Comparison of ENCODE assay signal across 9 cellular contexts in the genomic region with DNA sequence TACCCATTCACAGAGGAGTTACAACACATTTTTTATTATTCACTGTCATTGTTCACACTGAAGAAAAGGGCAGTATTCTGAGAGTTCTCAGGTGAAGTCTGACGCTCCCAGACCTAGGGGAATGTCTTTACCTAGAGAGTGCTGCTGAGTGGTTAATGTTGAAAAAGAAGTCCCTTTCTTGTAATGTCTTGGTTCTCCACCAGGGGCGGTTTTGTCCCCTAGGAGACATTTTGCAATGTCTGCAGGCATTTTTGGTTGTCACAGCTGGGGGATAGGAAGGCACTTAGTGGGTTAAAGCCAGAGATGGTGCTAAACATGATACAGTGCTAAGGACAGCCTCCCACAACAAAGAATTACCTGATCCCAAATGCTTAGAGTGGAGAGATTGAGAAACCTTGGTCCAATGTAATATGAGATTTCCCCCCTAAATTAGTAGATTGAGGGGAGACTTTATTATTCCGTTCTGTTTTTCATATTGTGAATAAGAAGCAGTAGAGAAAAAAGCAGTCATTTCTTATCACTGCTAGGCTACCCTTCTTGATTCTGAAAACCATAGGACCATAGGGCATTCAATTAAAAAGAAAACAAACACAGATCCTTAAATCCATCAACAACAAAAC. TPM values are rescaled to one million over a fixed set of nuclear protein-coding genes. Genes with fewer than 3 reads are reported as not detected.
DNase-seq lines count a peak whose midpoint lies in the region; ATAC-seq, FAIRE-seq and TF ChIP-seq lines count a peak whose summit lies in the region.
"Had no signal": no experiment of that assay in that cellular context is flagged by ENCODE, and none has a peak within 500 bp of the region (broad histone marks: within the 10 kb centered on the region; RNA-seq: fewer than 3 reads in every experiment).

No MANE protein-coding gene starts in this region.

- peaks cover 22% of the 10 kb centered on the region for H3K9me3 Mint-ChIP-seq in activated CD4-positive, alpha-beta memory T cell treated with anti-CD3 and anti-CD28 coated beads for 36 hours

- H3K27me3 Mint-ChIP-seq in activated CD4-positive, alpha-beta memory T cell treated with anti-CD3 and anti-CD28 coated beads for 36 hours, result no peaks in the 10 kb centered on the region

- no peaks in the 10 kb centered on the region for H3K9me3 ChIP-seq in HEK293 (ENCODE audit: control insufficient read depth, insufficient read depth, low read depth, low read length)

- H3K27ac ChIP-seq in HEK293 (ENCODE audit: extremely low read depth, low read depth, low read length), result no peak overlapping the region
- H3K27ac ChIP-seq: epithelial cell of prostate had no signal

- peak; percentile 25 for TF ChIP-seq CTCF in D721Med (IDR thresholded peaks at IDR 0.05; ENCODE audit: insufficient read depth, missing control alignments)
- peak; percentile 44 for TF ChIP-seq CTCF in HEK293 (tag by site-specific recombination; IDR thresholded peaks at IDR 0.05)

- DNase-seq in D721Med (ENCODE audit: insufficient read length, low spot score) (no peak), left kidney (ENCODE audit: low read depth, low spot score) (peak; percentile 76), sciatic nerve (ENCODE audit: low spot score) (no peak), KG1 (lab: John Stamatoyannopoulos, UW) (no peak)
- peak; percentile 37 for DNase-seq in activated CD4-positive, alpha-beta memory T cell treated with anti-CD3 and anti-CD28 coated beads for 36 hours

- H3K36me3 Mint-ChIP-seq in activated CD4-positive, alpha-beta memory T cell treated with anti-CD3 and anti-CD28 coated beads for 36 hours, result peaks cover 23% of the 10 kb centered on the region

- H3K4me3 ChIP-seq in HEK293 (ENCODE audit: low read depth, low read length), result no peak overlapping the region

- intact Hi-C loops in activated CD4-positive, alpha-beta memory T cell treated with anti-CD3 and anti-CD28 coated beads for 36 hours (cut with micrococcal nuclease), result no loop called here
- intact Hi-C loops in sciatic nerve (cut with DNase I), result no loop called here

- H3K27ac Mint-ChIP-seq in activated CD4-positive, alpha-beta memory T cell treated with anti-CD3 and anti-CD28 coated beads for 36 hours, result no peak overlapping the region

- CTCF ChIA-PET in HEK293 (lab: Yijun Ruan, JAX), result interaction anchor here (0.6 to 1.6 kb wide), 6 partner anchors 9 to 382 kb away, joined by 3 to 4 read pairs (median 3); no protein-coding TSS in a partner anchor
- CTCF ChIA-PET in activated CD4-positive, alpha-beta memory T cell treated with anti-CD3 and anti-CD28 coated beads for 36 hours (lab: Charles Lee), result interaction anchor here (1.0 kb wide), 1 partner anchor 9 kb away, joined by 5 read pairs; no protein-coding TSS in a partner anchor

- no peaks in the 10 kb centered on the region for H3K36me3 ChIP-seq in HEK293 (ENCODE audit: control insufficient read depth in 2 of 2, insufficient read depth in 1 of 2, low read length in 2 of 2)

- H3K4me1 ChIP-seq in HEK293 (ENCODE audit: control insufficient read depth, insufficient read depth, low read length), result peaks cover 15% of the 10 kb centered on the region

- POLR2A ChIA-PET in HEK293 (lab: Yijun Ruan, JAX), result no interaction called here
- POLR2A ChIA-PET in activated CD4-positive, alpha-beta memory T cell treated with anti-CD3 and anti-CD28 coated beads for 36 hours (lab: Charles Lee), result interaction anchor here (0.7 kb wide), 1 partner anchor 13 kb away, joined by 3 read pairs; a partner anchor contains a TSS

- no peak for ATAC-seq in sciatic nerve
- ATAC-seq in GM21717 (IDR thresholded peaks at IDR 0.05; ENCODE audit: unreplicated experiment), result no peak
- no peak for ATAC-seq in HG03520 (IDR thresholded peaks at IDR 0.05; ENCODE audit: unreplicated experiment)

- H3K4me1 Mint-ChIP-seq in activated CD4-positive, alpha-beta memory T cell treated with anti-CD3 and anti-CD28 coated beads for 36 hours (ENCODE audit: low read depth), result peaks cover 26% of the 10 kb centered on the region

- no peak overlapping the region for H3K4me3 Mint-ChIP-seq in activated CD4-positive, alpha-beta memory T cell treated with anti-CD3 and anti-CD28 coated beads for 36 hours

- no peak for FAIRE-seq in D721Med (lab: Jason Lieb, UNC)

TF ChIP-seq in HEK293, 187 proteins besides CTCF, POLR2A, EP300 and RAD21:
- TF ChIP-seq ZNF2 (tag by site-specific recombination; IDR thresholded peaks at IDR 0.05), result peak; percentile 47; the same call in 1 of the 2 replicates
- TF ChIP-seq ZNF10 (tag by site-specific recombination; IDR thresholded peaks at IDR 0.05), result no peak
- 0 out of 2 replicates have a peak, but pooled peaks have one; percentile 18 for TF ChIP-seq ZEB2 (tag by site-specific recombination; IDR thresholded peaks at IDR 0.05)
- no peak for TF ChIP-seq EGR2 (tag by site-specific recombination; IDR thresholded peaks at IDR 0.05; ENCODE audit: low read depth)
- no peak for TF ChIP-seq ZNF558 (tag by site-specific recombination; IDR thresholded peaks at IDR 0.05)
TF ChIP-seq in HEK293: peak in this region for 2.

RNA-seq across cellular contexts. Expression of a gene that starts 13.1 kb away (rescaled TPM):
- 10 to 100 TPM; 15.0 to 17.6 TPM for total RNA-seq in activated CD4-positive, alpha-beta memory T cell treated with anti-CD3 and anti-CD28 coated beads for 36 hours
- total RNA-seq in sciatic nerve, result 18.6 TPM

Comparison
In these comparisons a context has a peak if more than half of its experiments do, and no peak if none do; other contexts are left out.
1. DNase-seq: peak in activated CD4-positive, alpha-beta memory T cell treated with anti-CD3 and anti-CD28 coated beads for 36 hours (single experiment) and left kidney (single experiment); none in D721Med (single experiment), sciatic nerve (single experiment) and KG1 (single experiment).